Comparison of ENCODE assay signal across 17 cellular contexts in genomic region chr9:70069734-70070133, GRCh38. TPM values are rescaled to one million over a fixed set of nuclear protein-coding genes. Genes with fewer than 3 reads are reported as not detected.
A peak's percentile ranks its signal among the peaks of the same experiment; 100 is the strongest.
DNase-seq lines count a peak whose midpoint lies in the region; ATAC-seq and TF ChIP-seq lines count a peak whose summit lies in the region.
"Had no signal": no experiment of that assay in that cellular context is flagged by ENCODE, and none has a peak within 500 bp of the region (broad histone marks: within the 10 kb centered on the region; RNA-seq: fewer than 3 reads in every experiment).

No MANE protein-coding gene starts in this region.

- H3K9ac ChIP-seq in mucosa of rectum (ENCODE audit: low read depth in 1 of 2, low read length in 2 of 2) = no peak overlapping the region
- H3K9ac ChIP-seq: BLaER1 treated with 17β-estradiol and CSF1 and Interleukin-3, amounts not matched to agents 10 nM and 100 nM had no signal

- H3K27me3 ChIP-seq in mucosa of rectum (ENCODE audit: control insufficient read depth in 2 of 2, insufficient read depth in 2 of 2, low read length in 2 of 2) (no peaks in the 10 kb centered on the region), stomach (no peaks in the 10 kb centered on the region), aorta (ENCODE audit: control insufficient read depth in 1 of 2, insufficient read depth in 2 of 2, low read length in 1 of 2) (no peaks in the 10 kb centered on the region)
- H3K27me3 ChIP-seq: BLaER1 treated with 17β-estradiol and CSF1 and Interleukin-3, amounts not matched to agents 10 nM and 100 nM had no signal

- intact Hi-C loops in Right ventricle myocardium superior (cut with DNase I) = no loop called here
- intact Hi-C loops in left cardiac atrium (cut with DNase I) = no loop called here
- intact Hi-C loops in stomach (cut with DNase I; ENCODE audit: low total_unique reads) = no loop called here
- intact Hi-C loops in aorta (cut with DNase I) = no loop called here

- no peak overlapping the region for H3K4me3 ChIP-seq in mucosa of rectum (ENCODE audit: low read length in 2 of 2)
- no peak overlapping the region for H3K4me3 ChIP-seq in stomach
- H3K4me3 ChIP-seq in aorta (ENCODE audit: low read length in 2 of 2) = no peak overlapping the region
- H3K4me3 ChIP-seq: BLaER1 treated with 17β-estradiol and CSF1 and Interleukin-3, amounts not matched to agents 10 nM and 100 nM had no signal

- no peak for TF ChIP-seq POLR2A in stomach (IDR thresholded peaks at IDR 0.05)

- H3K27ac ChIP-seq in mucosa of rectum (ENCODE audit: low read depth in 2 of 2, low read length in 2 of 2) (peak overlapping the region; percentile 19 to 46), stomach (peak overlapping the region in 4 of 5 donors; percentile 61 to 89 (median 72)), aorta (ENCODE audit: low read depth in 1 of 2, low read length in 2 of 2) (no peak overlapping the region)
- H3K27ac ChIP-seq: BLaER1 treated with 17β-estradiol and CSF1 and Interleukin-3, amounts not matched to agents 10 nM and 100 nM had no signal

- DNase-seq in Right ventricle myocardium superior (no peak), left cardiac atrium (no peak), stomach (no peak), aorta (no peak), DMS 273 (lab: John Stamatoyannopoulos, UW; ENCODE audit: unreplicated experiment) (no peak), T-helper 1 cell (no peak)
- DNase-seq: DMS153, EL, IMR-90, Kasumi-1, NCI-H187, NCI-H2171 treated with DMSO at 0.1 percent for 48 hours, NCI-H510A, NCI-H82 had no signal

- TF ChIP-seq EP300 in stomach (IDR thresholded peaks at IDR 0.05) = no peak

- ATAC-seq in Right ventricle myocardium superior (ENCODE audit: poor library complexity) (peak; percentile 53), left cardiac atrium (no peak), aorta (ENCODE audit: low FRiP score) (peak; percentile 42), HG02642 (IDR thresholded peaks at IDR 0.05; ENCODE audit: poor library complexity, unreplicated experiment) (no peak)

- H3K36me3 ChIP-seq in mucosa of rectum (ENCODE audit: control insufficient read depth in 2 of 2, insufficient read depth in 2 of 2, low read length in 2 of 2) (no peaks in the 10 kb centered on the region), stomach (no peaks in the 10 kb centered on the region), aorta (ENCODE audit: control insufficient read depth in 1 of 2, insufficient read depth in 2 of 2, low read length in 1 of 2) (no peaks in the 10 kb centered on the region)
- H3K36me3 ChIP-seq: BLaER1 treated with 17β-estradiol and CSF1 and Interleukin-3, amounts not matched to agents 10 nM and 100 nM had no signal

- TF ChIP-seq CTCF in stomach (IDR thresholded peaks at IDR 0.05) = no peak

- H3K4me1 ChIP-seq in mucosa of rectum (ENCODE audit: control insufficient read depth in 2 of 2, insufficient read depth in 2 of 2, low read length in 2 of 2) (peaks cover 0 to 3% of the 10 kb centered on the region in 2 donors), stomach (peaks cover 0 to 82% (median 39%) of the 10 kb centered on the region in 4 donors), aorta (ENCODE audit: control insufficient read depth in 1 of 2, insufficient read depth in 2 of 2, low read length in 2 of 2) (peaks cover 0 to 2% of the 10 kb centered on the region in 2 donors)
- H3K4me1 ChIP-seq: BLaER1 treated with 17β-estradiol and CSF1 and Interleukin-3, amounts not matched to agents 10 nM and 100 nM had no signal

- no peaks in the 10 kb centered on the region for H3K9me3 ChIP-seq in mucosa of rectum (ENCODE audit: control insufficient read depth in 2 of 2, low read length in 2 of 2)
- H3K9me3 ChIP-seq in stomach = no peaks in the 10 kb centered on the region
- H3K9me3 ChIP-seq in aorta (ENCODE audit: control insufficient read depth, low read length) = no peaks in the 10 kb centered on the region
- H3K9me3 ChIP-seq: BLaER1 treated with 17β-estradiol and CSF1 and Interleukin-3, amounts not matched to agents 10 nM and 100 nM had no signal

- 46 to 74% (median 73%) methylated on average over 3 of the region's 3 CpGs for WGBS in stomach, 5 donors
- 54 to 62% methylated on average over 3 of the region's 3 CpGs for whole genome bisulfite sequencing in aorta, 2 donors

RNA-seq across cellular contexts. Expression of gene MAMDC2, which starts 26.1 kb away (rescaled TPM):
- 10.0 TPM for total RNA-seq in Right ventricle myocardium superior
- 10 to 100 TPM; 12.3 to 19.6 TPM for total RNA-seq in left cardiac atrium
- total RNA-seq in stomach = 10 to 100 TPM in 4 of 5 donors, 1 to 10 TPM in 1; 7.2 to 91.4 (median 42.4) TPM
- 10 to 100 TPM in 2 of 3 donors, 1 to 10 TPM in 1; 7.0 to 16.2 (median 12.0) TPM for polyA plus RNA-seq in stomach
- total RNA-seq in aorta = 10 to 100 TPM in 1 of 2 donors, 1 to 10 TPM in 1; 5.9 to 14.6 TPM
- polyA plus RNA-seq in aorta = 1 to 10 TPM; 2.0 to 6.5 TPM

Comparison
In these comparisons a context has a peak if more than half of its experiments do, and no peak if none do; other contexts are left out.
1. ATAC-seq: peak in Right ventricle myocardium superior (single experiment) and aorta (single experiment); none in left cardiac atrium (0 of 2) and HG02642 (single experiment).
2. H3K27ac ChIP-seq: peak in mucosa of rectum (2 of 2) and stomach (4 of 5); none in aorta (0 of 2).